9 cellular contexts compared by ENCODE assay signal in genomic region chr1:168465942-168466702, GRCh38.
A peak's percentile ranks its signal among the peaks of the same experiment; 100 is the strongest.
DNase-seq lines count a peak whose midpoint lies in the region; ATAC-seq and TF ChIP-seq lines count a peak whose summit lies in the region.
"Had no signal": no experiment of that assay in that cellular context is flagged by ENCODE, and none has a peak within 500 bp of the region (broad histone marks: within the 10 kb centered on the region; RNA-seq: fewer than 3 reads in every experiment).

No MANE protein-coding gene starts in this region.

- no peak for TF ChIP-seq POLR2A in uterus (IDR thresholded peaks at IDR 0.05)

- peak in 2 of 5 donors; percentile 16 to 41 for DNase-seq in CD4-positive, alpha-beta memory T cell
- DNase-seq in HK-2 (ENCODE audit: unreplicated experiment) (peak; percentile 38), NOMO-1 treated with DMSO at 0.1 percent for 48 hours (lab: John Stamatoyannopoulos, UW; ENCODE audit: unreplicated experiment) (peak; percentile 62), uterus (peak; percentile 55 to 68), SIG-M5 treated with dmso at 0.1 percent for 504 hours (lab: John Stamatoyannopoulos, UW; ENCODE audit: unreplicated experiment) (no peak)
- no peak for DNase-seq in activated naive CD8-positive, alpha-beta T cell treated with anti-CD3 and anti-CD28 coated beads, Interleukin-2, amount 10 ng/mL, durations not matched to agents 7 days and 5 days
- peak in 7 of 10 donors; percentile 2 to 60 (median 28) for DNase-seq in naive thymus-derived CD8-positive, alpha-beta T cell

- peaks cover 2 to 11% of the 10 kb centered on the region in 2 donors for H3K36me3 Mint-ChIP-seq in CD4-positive, alpha-beta memory T cell
- H3K36me3 Mint-ChIP-seq in activated naive CD8-positive, alpha-beta T cell treated with anti-CD3 and anti-CD28 coated beads, Interleukin-2, amount 10 ng/mL, durations not matched to agents 7 days and 5 days: peaks cover 44% of the 10 kb centered on the region
- H3K36me3 Mint-ChIP-seq in naive thymus-derived CD8-positive, alpha-beta T cell: peaks cover 0 to 16% (median 10%) of the 10 kb centered on the region in 3 donors

- peaks cover 7 to 15% (median 8%) of the 10 kb centered on the region in 8 donors for H3K9me3 Mint-ChIP-seq in CD4-positive, alpha-beta memory T cell
- H3K9me3 Mint-ChIP-seq in activated naive CD8-positive, alpha-beta T cell treated with anti-CD3 and anti-CD28 coated beads, Interleukin-2, amount 10 ng/mL, durations not matched to agents 7 days and 5 days: peaks cover 19% of the 10 kb centered on the region
- peaks cover 5 to 33% (median 16%) of the 10 kb centered on the region in 9 donors for H3K9me3 Mint-ChIP-seq in naive thymus-derived CD8-positive, alpha-beta T cell

- no peaks in the 10 kb centered on the region for H3K27me3 Mint-ChIP-seq in CD4-positive, alpha-beta memory T cell
- H3K27me3 Mint-ChIP-seq in activated naive CD8-positive, alpha-beta T cell treated with anti-CD3 and anti-CD28 coated beads, Interleukin-2, amount 10 ng/mL, durations not matched to agents 7 days and 5 days: no peaks in the 10 kb centered on the region
- H3K27me3 Mint-ChIP-seq in naive thymus-derived CD8-positive, alpha-beta T cell: no peaks in the 10 kb centered on the region

- POLR2A ChIA-PET in CD4-positive, alpha-beta memory T cell (lab: Charles Lee; ENCODE audit: partially characterized antibody): interaction anchor here (1.2 to 1.8 kb wide), 5 partner anchors 22 to 70 kb away, joined by 4 to 8 read pairs (median 4); no protein-coding TSS in a partner anchor
- POLR2A ChIA-PET in activated naive CD8-positive, alpha-beta T cell treated with anti-CD3 and anti-CD28 coated beads, Interleukin-2, amount 10 ng/mL, durations not matched to agents 7 days and 5 days (lab: Charles Lee): interaction anchor here (0.6 to 6.4 kb wide), 8 partner anchors 11 to 69 kb away, joined by 3 to 104 read pairs (median 4); no protein-coding TSS in a partner anchor
- POLR2A ChIA-PET in naive thymus-derived CD8-positive, alpha-beta T cell (lab: Charles Lee): interaction anchor here (0.9 to 2.6 kb wide), 5 partner anchors 10 to 65 kb away, joined by 3 to 11 read pairs (median 4); no protein-coding TSS in a partner anchor

- CTCF ChIA-PET in CD4-positive, alpha-beta memory T cell (lab: Charles Lee; ENCODE audit: partially characterized antibody): interaction anchor here (1.1 to 1.7 kb wide), 3 partner anchors 12 to 123 kb away, joined by 3 to 5 read pairs (median 3); no protein-coding TSS in a partner anchor

- H3K4me3 ChIP-seq in CD4-positive, alpha-beta memory T cell (ENCODE audit: low read length in 2 of 2): peak overlapping the region in 1 of 2 donors; percentile 9
- no peak overlapping the region for H3K4me3 ChIP-seq in uterus
- H3K4me3 ChIP-seq: thoracic aorta had no signal

- H3K36me3 ChIP-seq in CD4-positive, alpha-beta memory T cell (ENCODE audit: insufficient read depth, low read length): no peaks in the 10 kb centered on the region
- no peaks in the 10 kb centered on the region for H3K36me3 ChIP-seq in uterus
- H3K36me3 ChIP-seq: thoracic aorta had no signal

- peak; percentile 59 for ATAC-seq in GM19463 (IDR thresholded peaks at IDR 0.05; ENCODE audit: unreplicated experiment)
- ATAC-seq in activated naive CD8-positive, alpha-beta T cell treated with anti-CD3 and anti-CD28 coated beads, Interleukin-2, amount 10 ng/mL, durations not matched to agents 7 days and 5 days (ENCODE audit: low read depth): peak; percentile 88
- ATAC-seq in naive thymus-derived CD8-positive, alpha-beta T cell: peak; percentile 72 to 92

- no peaks in the 10 kb centered on the region for H3K9me3 ChIP-seq in CD4-positive, alpha-beta memory T cell (ENCODE audit: control insufficient read depth in 1 of 2, low read length in 2 of 2)
- H3K9me3 ChIP-seq in uterus: no peaks in the 10 kb centered on the region
- H3K9me3 ChIP-seq: thoracic aorta had no signal

- H3K4me1 Mint-ChIP-seq in CD4-positive, alpha-beta memory T cell: peaks cover 53 to 66% (median 59%) of the 10 kb centered on the region in 4 donors
- H3K4me1 Mint-ChIP-seq in activated naive CD8-positive, alpha-beta T cell treated with anti-CD3 and anti-CD28 coated beads, Interleukin-2, amount 10 ng/mL, durations not matched to agents 7 days and 5 days: peaks cover 68% of the 10 kb centered on the region
- H3K4me1 Mint-ChIP-seq in naive thymus-derived CD8-positive, alpha-beta T cell: peaks cover 27 to 81% (median 66%) of the 10 kb centered on the region in 4 donors

- TF ChIP-seq CTCF in uterus (IDR thresholded peaks at IDR 0.05): no peak

- H3K4me1 ChIP-seq in CD4-positive, alpha-beta memory T cell (ENCODE audit: insufficient read depth, low read length): peaks cover 56% of the 10 kb centered on the region
- peaks cover 4 to 6% of the 10 kb centered on the region in 2 donors for H3K4me1 ChIP-seq in uterus

- intact Hi-C loops in CD4-positive, alpha-beta memory T cell (cut with micrococcal nuclease): loop anchor here (5.0 kb wide), 2 partner anchors 46 to 66 kb away; no protein-coding TSS in a partner anchor
- intact Hi-C loops in uterus (cut with DNase I; ENCODE audit: low total_unique reads): no loop called here

- peak overlapping the region; percentile 83 to 88 (median 85) for H3K27ac Mint-ChIP-seq in CD4-positive, alpha-beta memory T cell
- H3K27ac Mint-ChIP-seq in activated naive CD8-positive, alpha-beta T cell treated with anti-CD3 and anti-CD28 coated beads, Interleukin-2, amount 10 ng/mL, durations not matched to agents 7 days and 5 days: peak overlapping the region; percentile 93
- H3K27ac Mint-ChIP-seq in naive thymus-derived CD8-positive, alpha-beta T cell: peak overlapping the region; percentile 51 to 96 (median 88)

- H3K4me3 Mint-ChIP-seq in CD4-positive, alpha-beta memory T cell: peak overlapping the region in 6 of 8 donors; percentile 47 to 88 (median 66)
- peak overlapping the region; percentile 66 for H3K4me3 Mint-ChIP-seq in activated naive CD8-positive, alpha-beta T cell treated with anti-CD3 and anti-CD28 coated beads, Interleukin-2, amount 10 ng/mL, durations not matched to agents 7 days and 5 days
- peak overlapping the region in 9 of 10 donors; percentile 1 to 77 (median 57) for H3K4me3 Mint-ChIP-seq in naive thymus-derived CD8-positive, alpha-beta T cell

- H3K27me3 ChIP-seq in CD4-positive, alpha-beta memory T cell (ENCODE audit: insufficient read depth, low read length): no peaks in the 10 kb centered on the region
- no peaks in the 10 kb centered on the region for H3K27me3 ChIP-seq in uterus

- no peak overlapping the region for H3K27ac ChIP-seq in CD4-positive, alpha-beta memory T cell (ENCODE audit: low read depth, low read length)
- H3K27ac ChIP-seq in uterus: peak overlapping the region; percentile 35 to 65

Comparison
In these comparisons a context has a peak if more than half of its experiments do, and no peak if none do; other contexts are left out.
1. DNase-seq: peak in HK-2 (single experiment), NOMO-1 treated with DMSO at 0.1 percent for 48 hours (single experiment), naive thymus-derived CD8-positive, alpha-beta T cell (7 of 10) and uterus (2 of 2); none in activated naive CD8-positive, alpha-beta T cell treated with anti-CD3 and anti-CD28 coated beads, Interleukin-2, amount 10 ng/mL, durations not matched to agents 7 days and 5 days (single experiment) and SIG-M5 treated with dmso at 0.1 percent for 504 hours (single experiment).
2. Peak in every context shown above with its lines, with median percentiles within 50 percentile points of each other: H3K27ac Mint-ChIP-seq, H3K4me3 Mint-ChIP-seq and ATAC-seq.